ENCODE assay signal across 8 cellular contexts in genomic region chr5:40681351-40682311, GRCh38. TPM values are rescaled to one million over a fixed set of nuclear protein-coding genes. Genes with fewer than 3 reads are reported as not detected.
DNase-seq lines count a peak whose midpoint lies in the region; TF ChIP-seq lines count a peak whose summit lies in the region.

No MANE protein-coding gene starts in this region.

- H2BK120ac ChIP-seq in mesenchymal stem cell (ENCODE audit: low read depth, low read length): no peak overlapping the region

- no peak overlapping the region for H4K91ac ChIP-seq in mesenchymal stem cell (ENCODE audit: low read length)

- H2BK5ac ChIP-seq in mesenchymal stem cell (ENCODE audit: low read depth, low read length, poor library complexity, severe bottlenecking): no peak overlapping the region

- no peaks in the 10 kb centered on the region for H3K79me1 ChIP-seq in mesenchymal stem cell (replicated peaks; ENCODE audit: low read length, poor library complexity, severe bottlenecking)

- H3K4me2 ChIP-seq in BLaER1 treated with 17β-estradiol and CSF1 and Interleukin-3, amounts not matched to agents 10 nM and 100 nM: peak overlapping the region; percentile 74 to 97 (median 82)
- H3K4me2 ChIP-seq in mesenchymal stem cell (ENCODE audit: low read length, poor library complexity, severe bottlenecking): peak overlapping the region; percentile 98

- H4K20me1 ChIP-seq in BLaER1 treated with 17β-estradiol and CSF1 and Interleukin-3, amounts not matched to agents 10 nM and 100 nM: peaks cover 66 to 68% (median 67%) of the 10 kb centered on the region in 11 experiments

- TF ChIP-seq POLR2A in suprapubic skin (IDR thresholded peaks at IDR 0.05): no peak

- H3K23ac ChIP-seq in mesenchymal stem cell (ENCODE audit: low read length in 2 of 2): no peak overlapping the region

- peaks cover 59% of the 10 kb centered on the region for H3K36me3 Mint-ChIP-seq in T-helper 1 cell treated with Interleukin-12 subunit alpha and Interleukin-12 subunit beta and Interleukin-4 antibody, amounts not matched to agents 30 μg/mL and 1 μg/mL, for 36 hours (ENCODE audit: low read depth)

- H3K4me3 ChIP-seq in BLaER1 treated with 17β-estradiol and CSF1 and Interleukin-3, amounts not matched to agents 10 nM and 100 nM: peak overlapping the region; percentile 74 to 99 (median 96)
- peak overlapping the region; percentile 17 to 77 (median 67) for H3K4me3 ChIP-seq in dorsolateral prefrontal cortex
- peak overlapping the region; percentile 60 to 87 for H3K4me3 ChIP-seq in mesenchymal stem cell (ENCODE audit: insufficient read depth in 1 of 2, low read depth in 1 of 2, low read length in 2 of 2)
- peak overlapping the region; percentile 88 for H3K4me3 ChIP-seq in suprapubic skin

- H2BK15ac ChIP-seq in mesenchymal stem cell (ENCODE audit: low read depth, poor library complexity, severe bottlenecking): no peak overlapping the region

- no peak overlapping the region for H2BK12ac ChIP-seq in mesenchymal stem cell (ENCODE audit: low read length in 2 of 2)

- no peak overlapping the region for H3K4ac ChIP-seq in mesenchymal stem cell (ENCODE audit: low read depth in 1 of 2, low read length in 2 of 2)

- H3K27me3 ChIP-seq in BLaER1 treated with 17β-estradiol and CSF1 and Interleukin-3, amounts not matched to agents 10 nM and 100 nM: no peaks in the 10 kb centered on the region; a peak in 4 of 22 replicates
- H3K27me3 ChIP-seq in dorsolateral prefrontal cortex (peaks cover 0 to 77% (median 46%) of the 10 kb centered on the region in 45 donors), mesenchymal stem cell (ENCODE audit: control insufficient read depth in 1 of 2, insufficient read depth in 1 of 2, low read length in 2 of 2) (no peaks in the 10 kb centered on the region), suprapubic skin (no peaks in the 10 kb centered on the region)

- H4K8ac ChIP-seq in mesenchymal stem cell (ENCODE audit: low read length): peak overlapping the region; percentile 30

- no peak overlapping the region for H3K14ac ChIP-seq in mesenchymal stem cell (ENCODE audit: low read length in 2 of 2)

- DNase-seq in HCEC 1CT (peak; percentile 65), dorsolateral prefrontal cortex (no peak), mesenchymal stem cell (peak; percentile 38), suprapubic skin (ENCODE audit: low spot score in 2 of 2) (peak; percentile 68 to 81), HT-29 (ENCODE audit: low spot score) (no peak), NCI-H1048 (lab: John Stamatoyannopoulos, UW) (no peak)

- intact Hi-C loops in dorsolateral prefrontal cortex (cut with DNase I): loop anchor here in 1 of 2 donors (5.0 kb wide), 1 partner anchor 1099 kb away; no protein-coding TSS in a partner anchor

- no peak overlapping the region for H2AK5ac ChIP-seq in mesenchymal stem cell (ENCODE audit: low read length, severe bottlenecking)

- no peaks in the 10 kb centered on the region for H3K27me3 Mint-ChIP-seq in T-helper 1 cell treated with Interleukin-12 subunit alpha and Interleukin-12 subunit beta and Interleukin-4 antibody, amounts not matched to agents 30 μg/mL and 1 μg/mL, for 36 hours (ENCODE audit: low read depth)

- H3K4me3 Mint-ChIP-seq in T-helper 1 cell treated with Interleukin-12 subunit alpha and Interleukin-12 subunit beta and Interleukin-4 antibody, amounts not matched to agents 30 μg/mL and 1 μg/mL, for 36 hours: peak overlapping the region; percentile 98

- H3K4me1 Mint-ChIP-seq in T-helper 1 cell treated with Interleukin-12 subunit alpha and Interleukin-12 subunit beta and Interleukin-4 antibody, amounts not matched to agents 30 μg/mL and 1 μg/mL, for 36 hours (ENCODE audit: low read depth): peaks cover 44% of the 10 kb centered on the region

- no peak for TF ChIP-seq EP300 in suprapubic skin (IDR thresholded peaks at IDR 0.05)

- H2AFZ ChIP-seq in mesenchymal stem cell (ENCODE audit: low read depth, low read length): no peak overlapping the region

- H3K36me3 ChIP-seq in BLaER1 treated with 17β-estradiol and CSF1 and Interleukin-3, amounts not matched to agents 10 nM and 100 nM: peaks cover 38 to 58% (median 55%) of the 10 kb centered on the region in 11 experiments
- H3K36me3 ChIP-seq in mesenchymal stem cell (ENCODE audit: control insufficient read depth in 1 of 2, insufficient read depth in 2 of 2, low read depth in 1 of 2, low read length in 2 of 2) (no peaks in the 10 kb centered on the region), suprapubic skin (no peaks in the 10 kb centered on the region)

- H3K27ac ChIP-seq in BLaER1 treated with 17β-estradiol and CSF1 and Interleukin-3, amounts not matched to agents 10 nM and 100 nM: peak overlapping the region; percentile 84 to 98 (median 91)
- H3K27ac ChIP-seq in dorsolateral prefrontal cortex (peak overlapping the region in 11 of 59 donors; percentile 7 to 74 (median 51)), mesenchymal stem cell (ENCODE audit: low read length, poor library complexity, severe bottlenecking) (no peak overlapping the region), suprapubic skin (peak overlapping the region; percentile 19)

- peak overlapping the region; percentile 98 for H3K27ac Mint-ChIP-seq in T-helper 1 cell treated with Interleukin-12 subunit alpha and Interleukin-12 subunit beta and Interleukin-4 antibody, amounts not matched to agents 30 μg/mL and 1 μg/mL, for 36 hours

- H3K9me3 Mint-ChIP-seq in T-helper 1 cell treated with Interleukin-12 subunit alpha and Interleukin-12 subunit beta and Interleukin-4 antibody, amounts not matched to agents 30 μg/mL and 1 μg/mL, for 36 hours: no peaks in the 10 kb centered on the region

- WGBS in mesenchymal stem cell: 7% methylated on average over 68 of the region's 71 CpGs
- WGBS in suprapubic skin: 14% methylated on average over 49 of the region's 71 CpGs

- peak overlapping the region; percentile 84 to 99 (median 95) for H3K9ac ChIP-seq in BLaER1 treated with 17β-estradiol and CSF1 and Interleukin-3, amounts not matched to agents 10 nM and 100 nM
- H3K9ac ChIP-seq in mesenchymal stem cell (ENCODE audit: low read length): peak overlapping the region; percentile 78

- H3K18ac ChIP-seq in mesenchymal stem cell (ENCODE audit: low read depth in 1 of 2, low read length in 2 of 2): peak overlapping the region; percentile 42 to 49

- TF ChIP-seq CTCF in dorsolateral prefrontal cortex (IDR thresholded peaks at IDR 0.05 in 54 of 56, conservative IDR thresholded peaks at IDR 0.05 in 2 of 56; ENCODE audit: low read depth in 1 of 56, partially characterized antibody in 56 of 56) (no peak), suprapubic skin (IDR thresholded peaks at IDR 0.05) (no peak)

- H3K9me3 ChIP-seq in BLaER1 treated with 17β-estradiol and CSF1 and Interleukin-3, amounts not matched to agents 10 nM and 100 nM (replicated peaks in 1 of 11): no peaks in the 10 kb centered on the region; a peak in 1 of 22 replicates
- H3K9me3 ChIP-seq in mesenchymal stem cell (ENCODE audit: control insufficient read depth, low read length) (no peaks in the 10 kb centered on the region), suprapubic skin (no peaks in the 10 kb centered on the region)

- peaks cover 24 to 53% (median 37%) of the 10 kb centered on the region in 10 experiments for H3K4me1 ChIP-seq in BLaER1 treated with 17β-estradiol and CSF1 and Interleukin-3, amounts not matched to agents 10 nM and 100 nM
- H3K4me1 ChIP-seq in mesenchymal stem cell (ENCODE audit: control insufficient read depth, insufficient read depth, low read depth, low read length): peaks cover 12% of the 10 kb centered on the region
- peaks cover 82% of the 10 kb centered on the region for H3K4me1 ChIP-seq in suprapubic skin

RNA-seq across cellular contexts. Expression of gene PTGER4, which starts 1.9 kb away (rescaled TPM):
- total RNA-seq in dorsolateral prefrontal cortex (1 to 10 TPM in 96 of 120 experiments, under 1 TPM in 24; 0.46 to 6.9 (median 1.8) TPM), suprapubic skin (10 to 100 TPM; 18.7 to 44.7 (median 28.8) TPM)
- polyA plus RNA-seq in mesenchymal stem cell (2013, experiment 1 of 2): 9.9 TPM
- polyA plus RNA-seq in mesenchymal stem cell (2013, experiment 2 of 2): 10.4 TPM
- total RNA-seq in HT-29 (2014; rRNA removed; shearing (Covaris generic)): 0.42 and 3.6 TPM in 2 replicates

Comparison
In these comparisons a context has a peak if more than half of its experiments do, and no peak if none do; other contexts are left out.
1. DNase-seq: peak in HCEC 1CT (single experiment), mesenchymal stem cell (single experiment) and suprapubic skin (2 of 2); none in dorsolateral prefrontal cortex (0 of 10), HT-29 (single experiment) and NCI-H1048 (single experiment).
2. Peak in every context shown above with its lines, with median percentiles within 50 percentile points of each other: H3K4me3 ChIP-seq.